Comparison of ENCODE assay signal across 16 cellular contexts in genomic region chr17:62435251-62435650, GRCh38. TPM values are rescaled to one million over a fixed set of nuclear protein-coding genes. Genes with fewer than 3 reads are reported as not detected.
"Had no signal": no experiment of that assay in that cellular context is flagged by ENCODE, and none has a peak within 500 bp of the region (broad histone marks: within the 10 kb centered on the region; RNA-seq: fewer than 3 reads in every experiment).

No MANE protein-coding gene starts in this region.

RNA-seq across cellular contexts. Expression of gene EFCAB3, which starts 54.9 kb away (rescaled TPM):
- total RNA-seq: activated naive CD4-positive, alpha-beta T cell treated with anti-CD3 and anti-CD28 coated beads for 36 hours; activated naive CD4-positive, alpha-beta T cell treated with anti-CD3 and anti-CD28 coated beads, Interleukin-2, amount 50 U/mL, for 72 hours; activated naive CD8-positive, alpha-beta T cell treated with anti-CD3 and anti-CD28 coated beads for 36 hours; activated naive CD8-positive, alpha-beta T cell treated with anti-CD3 and anti-CD28 coated beads, Interleukin-2, amount 10 ng/mL, durations not matched to agents 7 days and 5 days; activated T-cell treated with anti-CD3 and anti-CD28 coated beads, Interleukin-2, amount 50 U/mL, for 4 hours; activated T-cell treated with anti-CD3 and anti-CD28 coated beads, Interleukin-2, amount 50 U/mL, for 72 hours; adrenal gland; aorta; ascending aorta; body of pancreas; breast epithelium; bronchial epithelial cell; cardiac muscle cell; cardiac septum; cerebellum; chondrocyte had no signal
